Comparison of ENCODE assay signal across 34 cellular contexts in the genomic region with DNA sequence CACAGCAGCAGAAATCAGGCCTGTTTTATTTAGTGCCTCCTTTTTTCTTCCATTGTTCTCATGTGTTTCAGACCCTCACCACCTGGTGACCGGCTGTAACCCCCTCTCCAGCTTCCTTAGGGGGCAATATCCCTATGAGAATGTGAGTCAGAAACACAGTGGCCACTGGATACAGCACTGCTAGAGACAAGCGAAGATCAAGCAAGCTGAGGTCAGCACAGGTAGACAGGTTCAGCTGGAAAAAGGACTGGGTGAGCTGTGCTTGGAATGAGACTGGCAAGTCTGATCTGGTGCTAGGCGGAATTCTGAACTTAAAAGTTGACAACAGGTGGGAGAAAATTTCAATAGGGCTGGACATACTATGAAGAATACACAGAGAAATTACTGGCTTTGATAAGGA.
"Had no signal": no experiment of that assay in that cellular context is flagged by ENCODE, and none has a peak within 500 bp of the region (broad histone marks: within the 10 kb centered on the region; RNA-seq: fewer than 3 reads in every experiment).

No MANE protein-coding gene starts in this region.

- ATAC-seq: activated CD8-positive, alpha-beta T cell treated with anti-CD3 and anti-CD28 coated beads, Interleukin-2, amount 10 ng/mL, durations not matched to agents 7 days and 5 days; activated naive CD8-positive, alpha-beta T cell treated with anti-CD3 and anti-CD28 coated beads, Interleukin-2, amount 50 U/mL, for 24 hours; Panc1; T-cell had no signal

- H3K27ac ChIP-seq: SJSA1, WERI-Rb-1 had no signal

- H3K4me1 Mint-ChIP-seq: activated naive CD4-positive, alpha-beta T cell treated with anti-CD3 and anti-CD28 coated beads, Interleukin-2, amount 10 ng/mL, durations not matched to agents 7 days and 5 days; brain had no signal

- H3K9me2 ChIP-seq: SK-N-SH had no signal

- FAIRE-seq: bronchial epithelial cell had no signal

- H3K4me1 ChIP-seq: SJSA1 had no signal

- H3K4me3 Mint-ChIP-seq: activated CD8-positive, alpha-beta T cell treated with anti-CD3 and anti-CD28 coated beads, Interleukin-2, amount 10 ng/mL, durations not matched to agents 7 days and 5 days; activated naive CD4-positive, alpha-beta T cell treated with anti-CD3 and anti-CD28 coated beads, Interleukin-2, amount 10 ng/mL, durations not matched to agents 7 days and 5 days; activated naive CD8-positive, alpha-beta T cell; activated naive CD8-positive, alpha-beta T cell treated with anti-CD3 and anti-CD28 coated beads, Interleukin-2, amount 50 U/mL, for 24 hours; brain; T-cell had no signal

- DNase-seq: activated CD4-positive, alpha-beta T cell treated with anti-CD3 and anti-CD28 coated beads for 1 hour; activated CD4-positive, alpha-beta T cell treated with anti-CD3 and anti-CD28 coated beads for 48 hours; activated CD4-positive, alpha-beta T cell treated with anti-CD3 and anti-CD28 coated beads, Interleukin-2, amount 50 U/mL, for 4 hours; activated CD4-positive, CD25-positive, alpha-beta regulatory T cell; activated CD8-positive, alpha-beta T cell treated with anti-CD3 and anti-CD28 coated beads, Interleukin-2, amount 10 ng/mL, durations not matched to agents 7 days and 5 days; activated effector memory CD4-positive, alpha-beta T cell treated with Interleukin-2 at 50 U/mL for 16 hours; activated naive CD4-positive, alpha-beta T cell treated with anti-CD3 and anti-CD28 coated beads, Interleukin-2, amount 10 ng/mL, durations not matched to agents 7 days and 5 days; activated naive CD8-positive, alpha-beta T cell treated with anti-CD3 and anti-CD28 coated beads, Interleukin-2, amount 50 U/mL, for 24 hours; activated T-cell treated with anti-CD3 and anti-CD28 coated beads for 4 hours; activated T-cell treated with anti-CD3 and anti-CD28 coated beads, Interleukin-2, amount 50 U/mL, for 48 hours; anterior cingulate cortex; caudate nucleus; cerebellar nuclear complex; Karpas-422; KBM-7; NCI-H1105; NCI-H1417 treated with DMSO at 0.1 percent for 48 hours; NCI-H187 treated with DMSO at 0.1 percent for 48 hours; NCI-H2081; NCI-H2171 treated with DMSO at 0.1 percent for 48 hours; NCI-H2227 treated with DMSO at 0.1 percent for 48 hours; NCI-H446 treated with DMSO at 0.1 percent for 48 hours; NCI-H524; RPMI8226; SHP77 treated with DMSO at 0.1 percent for 48 hours; SK-N-SH; T-cell; T-helper 17 cell; WERI-Rb-1 had no signal

- H3K9me3 ChIP-seq: SJSA1, SK-N-SH had no signal

- H3K36me3 Mint-ChIP-seq: activated naive CD4-positive, alpha-beta T cell treated with anti-CD3 and anti-CD28 coated beads, Interleukin-2, amount 10 ng/mL, durations not matched to agents 7 days and 5 days; activated naive CD8-positive, alpha-beta T cell; brain; T-cell had no signal

- H3K9me3 Mint-ChIP-seq: activated naive CD4-positive, alpha-beta T cell treated with anti-CD3 and anti-CD28 coated beads, Interleukin-2, amount 10 ng/mL, durations not matched to agents 7 days and 5 days had no signal

- H3K27ac Mint-ChIP-seq: activated CD8-positive, alpha-beta T cell treated with anti-CD3 and anti-CD28 coated beads, Interleukin-2, amount 10 ng/mL, durations not matched to agents 7 days and 5 days; activated naive CD4-positive, alpha-beta T cell treated with anti-CD3 and anti-CD28 coated beads, Interleukin-2, amount 10 ng/mL, durations not matched to agents 7 days and 5 days; activated naive CD8-positive, alpha-beta T cell; activated naive CD8-positive, alpha-beta T cell treated with anti-CD3 and anti-CD28 coated beads, Interleukin-2, amount 50 U/mL, for 24 hours; brain; T-cell; T-helper 17 cell had no signal

- H3K4me3 ChIP-seq: SJSA1 had no signal

- H3K9ac ChIP-seq: SK-N-SH had no signal

- H3K36me3 ChIP-seq: SJSA1, WERI-Rb-1 had no signal

- H3K4me2 ChIP-seq: SK-N-SH had no signal

- H3K27me3 Mint-ChIP-seq: brain had no signal
